Comparison of ENCODE assay signal across 2 cellular contexts in the genomic region with DNA sequence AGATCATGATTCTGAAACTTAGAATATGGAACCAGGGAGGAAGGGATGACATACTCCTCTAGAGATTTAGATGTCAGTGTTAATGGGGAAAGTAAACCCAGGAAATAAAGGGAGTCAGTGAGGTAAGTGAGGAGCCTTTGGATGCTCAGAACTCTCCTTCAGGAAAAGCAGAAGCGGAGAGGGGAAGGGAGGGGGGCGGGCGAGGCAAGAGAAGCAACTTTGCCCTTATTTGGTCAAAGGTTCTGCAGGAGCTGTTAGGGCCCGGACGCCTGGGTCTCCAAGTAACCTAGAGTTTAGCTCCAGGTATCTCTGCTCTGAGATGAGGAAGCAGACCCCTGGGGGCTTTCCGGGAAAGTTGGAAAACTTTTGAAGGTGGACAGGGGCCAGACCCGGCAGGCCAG.
TF ChIP-seq lines count a peak whose summit lies in the region.

No MANE protein-coding gene starts in this region.

TF ChIP-seq in A549, 52 proteins besides CTCF, POLR2A, EP300 and RAD21:
- TF ChIP-seq, protein P1, sequence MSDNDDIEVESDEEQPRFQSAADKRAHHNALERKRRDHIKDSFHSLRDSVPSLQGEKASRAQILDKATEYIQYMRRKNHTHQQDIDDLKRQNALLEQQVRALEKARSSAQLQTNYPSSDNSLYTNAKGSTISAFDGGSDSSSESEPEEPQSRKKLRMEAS (IDR thresholded peaks at IDR 0.05): no peak
- TF ChIP-seq SREBF2 (IDR thresholded peaks at IDR 0.05): no peak
- TF ChIP-seq, protein P2, sequence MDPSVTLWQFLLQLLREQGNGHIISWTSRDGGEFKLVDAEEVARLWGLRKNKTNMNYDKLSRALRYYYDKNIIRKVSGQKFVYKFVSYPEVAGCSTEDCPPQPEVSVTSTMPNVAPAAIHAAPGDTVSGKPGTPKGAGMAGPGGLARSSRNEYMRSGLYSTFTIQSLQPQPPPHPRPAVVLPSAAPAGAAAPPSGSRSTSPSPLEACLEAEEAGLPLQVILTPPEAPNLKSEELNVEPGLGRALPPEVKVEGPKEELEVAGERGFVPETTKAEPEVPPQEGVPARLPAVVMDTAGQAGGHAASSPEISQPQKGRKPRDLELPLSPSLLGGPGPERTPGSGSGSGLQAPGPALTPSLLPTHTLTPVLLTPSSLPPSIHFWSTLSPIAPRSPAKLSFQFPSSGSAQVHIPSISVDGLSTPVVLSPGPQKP (IDR thresholded peaks at IDR 0.05; ENCODE audit: low read depth, low read length): peak; percentile 70; the same call in 1 of the 2 replicates
- TF ChIP-seq HOXB13 (CRISPR knock-in tag; IDR thresholded peaks at IDR 0.05; ENCODE audit: low read depth): no peak

TF ChIP-seq in HCT116, 20 proteins besides CTCF, POLR2A, EP300 and RAD21:
- TF ChIP-seq POLR2AphosphoS5 (IDR thresholded peaks at IDR 0.05; ENCODE audit: low read depth, low read length): peak; percentile 41
- TF ChIP-seq, protein P3, sequence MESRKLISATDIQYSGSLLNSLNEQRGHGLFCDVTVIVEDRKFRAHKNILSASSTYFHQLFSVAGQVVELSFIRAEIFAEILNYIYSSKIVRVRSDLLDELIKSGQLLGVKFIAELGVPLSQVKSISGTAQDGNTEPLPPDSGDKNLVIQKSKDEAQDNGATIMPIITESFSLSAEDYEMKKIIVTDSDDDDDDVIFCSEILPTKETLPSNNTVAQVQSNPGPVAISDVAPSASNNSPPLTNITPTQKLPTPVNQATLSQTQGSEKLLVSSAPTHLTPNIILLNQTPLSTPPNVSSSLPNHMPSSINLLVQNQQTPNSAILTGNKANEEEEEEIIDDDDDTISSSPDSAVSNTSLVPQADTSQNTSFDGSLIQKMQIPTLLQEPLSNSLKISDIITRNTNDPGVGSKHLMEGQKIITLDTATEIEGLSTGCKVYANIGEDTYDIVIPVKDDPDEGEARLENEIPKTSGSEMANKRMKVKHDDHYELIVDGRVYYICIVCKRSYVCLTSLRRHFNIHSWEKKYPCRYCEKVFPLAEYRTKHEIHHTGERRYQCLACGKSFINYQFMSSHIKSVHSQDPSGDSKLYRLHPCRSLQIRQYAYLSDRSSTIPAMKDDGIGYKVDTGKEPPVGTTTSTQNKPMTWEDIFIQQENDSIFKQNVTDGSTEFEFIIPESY (IDR thresholded peaks at IDR 0.05; ENCODE audit: extremely low read depth, insufficient replicate concordance, low read length): no peak
